10 cellular contexts compared by ENCODE assay signal in genomic region chr6:52933778-52934177, GRCh38. TPM values are rescaled to one million over a fixed set of nuclear protein-coding genes. Genes with fewer than 3 reads are reported as not detected.
"Had no signal": no experiment of that assay in that cellular context is flagged by ENCODE, and none has a peak within 500 bp of the region (broad histone marks: within the 10 kb centered on the region; RNA-seq: fewer than 3 reads in every experiment).

No MANE protein-coding gene starts in this region.

- ATAC-seq: HCT116 had no signal

- H2AFZ ChIP-seq: GM23248 had no signal

- H3K4me3 ChIP-seq: GM23248, HAP-1 had no signal

- DNase-seq: GM23248, GOT3, H7, HFFc6, KG1 had no signal

- H3K27ac ChIP-seq: GM23248, HL-60 had no signal

- H3K9me3 ChIP-seq: HAP-1 had no signal

- H3K9ac ChIP-seq: GM23248 had no signal

- H3K36me3 ChIP-seq: HAP-1 had no signal

RNA-seq across cellular contexts. Expression of gene GSTA3, which starts 24.3 kb away (rescaled TPM):
- total RNA-seq: GM23248, H7, HFFc6, HT1080 had no signal
- polyA plus RNA-seq: GM23248, IgD-negative memory B cell had no signal
